8 cellular contexts compared by ENCODE assay signal in genomic region chr14:51093371-51094281, GRCh38. TPM values are rescaled to one million over a fixed set of nuclear protein-coding genes. Genes with fewer than 3 reads are reported as not detected.
DNase-seq lines count a peak whose midpoint lies in the region; ATAC-seq and TF ChIP-seq lines count a peak whose summit lies in the region.

No MANE protein-coding gene starts in this region.

- no peak overlapping the region for H2AK5ac ChIP-seq in mesenchymal stem cell (ENCODE audit: low read length, severe bottlenecking)

- no peak overlapping the region for H4K91ac ChIP-seq in mesenchymal stem cell (ENCODE audit: low read length)

- peaks cover 2% of the 10 kb centered on the region for H3K36me3 Mint-ChIP-seq in chondrocyte (ENCODE audit: low read depth)

- H4K8ac ChIP-seq in mesenchymal stem cell (ENCODE audit: low read length) = no peak overlapping the region

- H2BK15ac ChIP-seq in mesenchymal stem cell (ENCODE audit: low read depth, poor library complexity, severe bottlenecking) = no peak overlapping the region

- peaks cover 16 to 19% of the 10 kb centered on the region in 2 experiments for H3K27me3 ChIP-seq in mesenchymal stem cell (ENCODE audit: control insufficient read depth in 1 of 2, insufficient read depth in 1 of 2, low read length in 2 of 2)

- H3K14ac ChIP-seq in mesenchymal stem cell (ENCODE audit: low read length in 2 of 2) = no peak overlapping the region

- H2AFZ ChIP-seq in mesenchymal stem cell (ENCODE audit: low read depth, low read length) = no peak overlapping the region

- peaks cover 22% of the 10 kb centered on the region for H3K4me1 ChIP-seq in mesenchymal stem cell (ENCODE audit: control insufficient read depth, insufficient read depth, low read depth, low read length)

- H3K4me3 ChIP-seq in mesenchymal stem cell (ENCODE audit: insufficient read depth in 1 of 2, low read depth in 1 of 2, low read length in 2 of 2) = peak overlapping the region; percentile 73 to 82

- H3K4me3 Mint-ChIP-seq in chondrocyte (ENCODE audit: unreplicated experiment) = peak overlapping the region; percentile 85

- H3K79me1 ChIP-seq in mesenchymal stem cell (replicated peaks; ENCODE audit: low read length, poor library complexity, severe bottlenecking) = no peaks in the 10 kb centered on the region

- H3K27ac Mint-ChIP-seq in chondrocyte (ENCODE audit: unreplicated experiment) = no peak overlapping the region

- peak; percentile 74 for TF ChIP-seq CTCF in chondrocyte (IDR thresholded peaks at IDR 0.05)

- H3K4me2 ChIP-seq in mesenchymal stem cell (ENCODE audit: low read length, poor library complexity, severe bottlenecking) = peak overlapping the region; percentile 98

- no peaks in the 10 kb centered on the region for H3K36me3 ChIP-seq in mesenchymal stem cell (ENCODE audit: control insufficient read depth in 1 of 2, insufficient read depth in 2 of 2, low read depth in 1 of 2, low read length in 2 of 2)

- H3K18ac ChIP-seq in mesenchymal stem cell (ENCODE audit: low read depth in 1 of 2, low read length in 2 of 2) = no peak overlapping the region

- no peak overlapping the region for H3K4ac ChIP-seq in mesenchymal stem cell (ENCODE audit: low read depth in 1 of 2, low read length in 2 of 2)

- no peak overlapping the region for H2BK12ac ChIP-seq in mesenchymal stem cell (ENCODE audit: low read length in 2 of 2)

- ATAC-seq in HG03139 (IDR thresholded peaks at IDR 0.05; ENCODE audit: unreplicated experiment) = no peak

- H3K27ac ChIP-seq in mesenchymal stem cell (ENCODE audit: low read length, poor library complexity, severe bottlenecking) = no peak overlapping the region

- H3K27me3 Mint-ChIP-seq in chondrocyte (ENCODE audit: low read depth) = no peaks in the 10 kb centered on the region

- no peak overlapping the region for H2BK5ac ChIP-seq in mesenchymal stem cell (ENCODE audit: low read depth, low read length, poor library complexity, severe bottlenecking)

- no peak overlapping the region for H2BK120ac ChIP-seq in mesenchymal stem cell (ENCODE audit: low read depth, low read length)

- H3K9me3 Mint-ChIP-seq in chondrocyte (ENCODE audit: low read depth) = no peaks in the 10 kb centered on the region

- H3K23ac ChIP-seq in mesenchymal stem cell (ENCODE audit: low read length in 2 of 2) = peak overlapping the region in 1 of 2 experiments; percentile 90

- H3K4me1 Mint-ChIP-seq in chondrocyte (ENCODE audit: low read depth) = peaks cover 52% of the 10 kb centered on the region

- no peak overlapping the region for H3K9ac ChIP-seq in mesenchymal stem cell (ENCODE audit: low read length)

- WGBS in mesenchymal stem cell = 15% methylated on average over 68 of the region's 68 CpGs

- H3K9me3 ChIP-seq in mesenchymal stem cell (ENCODE audit: control insufficient read depth, low read length) = no peaks in the 10 kb centered on the region

- DNase-seq in DMS53 treated with DMSO at 0.1 percent for 48 hours (lab: John Stamatoyannopoulos, UW; ENCODE audit: unreplicated experiment) (peak; percentile 72), NCI-H1417 (lab: John Stamatoyannopoulos, UW) (peak; percentile 90 to 95 (median 92)), T-helper 2 cell (peak in 3 of 5 experiments; percentile 12 to 56 (median 18)), chondrocyte (ENCODE audit: low spot score) (peak; percentile 93), mesenchymal stem cell (no peak), AG08396 (ENCODE audit: low spot score) (no peak)
- DNase-seq in stimulated activated CD8-positive, alpha-beta memory T cell treated with anti-CD3 and anti-CD28 coated beads, Interleukin-7, amount 100 ng/mL, for 24 hours (ENCODE audit: low read depth) = peak; percentile 5

RNA-seq across cellular contexts. Expression of gene TRIM9, which starts 1.3 kb away (rescaled TPM):
- 13.0 to 15.5 TPM (median 13.4 TPM) in 3 replicates for total RNA-seq in chondrocyte
- 0.04 TPM for polyA plus RNA-seq in mesenchymal stem cell (2013, experiment 1 of 2)
- polyA plus RNA-seq in mesenchymal stem cell (2013, experiment 2 of 2) = 0.04 TPM

Comparison
In these comparisons a context has a peak if more than half of its experiments do, and no peak if none do; other contexts are left out.
1. DNase-seq: peak in DMS53 treated with DMSO at 0.1 percent for 48 hours (single experiment), NCI-H1417 (3 of 3), T-helper 2 cell (3 of 5), chondrocyte (single experiment) and stimulated activated CD8-positive, alpha-beta memory T cell treated with anti-CD3 and anti-CD28 coated beads, Interleukin-7, amount 100 ng/mL, for 24 hours (single experiment); none in mesenchymal stem cell (single experiment) and AG08396 (single experiment).